In the genomic region with DNA sequence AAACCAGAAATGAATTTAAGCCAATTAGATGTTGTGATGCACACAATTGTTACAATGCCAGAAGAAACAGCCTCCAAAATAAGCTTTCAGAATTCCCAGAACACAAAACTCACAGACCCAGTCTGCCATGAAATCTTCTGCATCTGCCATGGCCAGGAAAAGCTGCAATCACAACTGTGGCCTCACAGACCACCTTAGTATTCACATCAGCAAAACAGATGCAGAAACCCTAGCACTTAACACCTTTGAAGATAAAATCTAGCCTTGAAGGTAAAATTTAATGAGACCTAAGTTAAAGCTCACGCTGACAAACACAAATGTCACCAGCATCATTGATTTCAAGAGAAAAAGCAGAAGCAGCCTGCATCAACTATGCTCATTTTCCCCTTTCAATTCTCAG, we compare ENCODE assay signal across 24 cellular contexts.
DNase-seq lines count a peak whose midpoint lies in the region; ATAC-seq and TF ChIP-seq lines count a peak whose summit lies in the region.
"Had no signal": no experiment of that assay in that cellular context is flagged by ENCODE, and none has a peak within 500 bp of the region (broad histone marks: within the 10 kb centered on the region; RNA-seq: fewer than 3 reads in every experiment).

No MANE protein-coding gene starts in this region.

- no peaks in the 10 kb centered on the region for H4K20me1 ChIP-seq in PC-3 (ENCODE audit: low read length)
- no peaks in the 10 kb centered on the region for H4K20me1 ChIP-seq in neural progenitor cell (ENCODE audit: low read depth)
- H4K20me1 ChIP-seq: BLaER1 had no signal

- no peak overlapping the region for H3K4me3 Mint-ChIP-seq in neural progenitor cell
- H3K4me3 Mint-ChIP-seq: B cell; CD14-positive monocyte; CD4-positive, alpha-beta memory T cell; CD4-positive, CD25-positive, alpha-beta regulatory T cell; CD8-positive, alpha-beta memory T cell had no signal

- H3K4me1 ChIP-seq in BE2C (no peaks in the 10 kb centered on the region), PC-3 (ENCODE audit: insufficient read depth, low read length) (no peaks in the 10 kb centered on the region), neural progenitor cell (peaks cover 9% of the 10 kb centered on the region)
- H3K4me1 ChIP-seq: A549, BLaER1 had no signal

- peaks cover 7% of the 10 kb centered on the region for H3K27me3 Mint-ChIP-seq in neural progenitor cell (ENCODE audit: insufficient read depth, low read depth)
- H3K27me3 Mint-ChIP-seq: B cell; CD4-positive, alpha-beta memory T cell; CD4-positive, CD25-positive, alpha-beta regulatory T cell had no signal

- ATAC-seq in PC-3: no peak
- no peak for ATAC-seq in GM18498 (IDR thresholded peaks at IDR 0.05; ENCODE audit: unreplicated experiment)
- ATAC-seq: A549 had no signal

- no peak overlapping the region for H3K27ac ChIP-seq in PC-3 (ENCODE audit: low read length)
- peak overlapping the region; percentile 54 for H3K27ac ChIP-seq in VCaP
- no peak overlapping the region for H3K27ac ChIP-seq in neural progenitor cell
- H3K27ac ChIP-seq: 22Rv1, A549, BLaER1 had no signal

- no peak for TF ChIP-seq CTCF in BE2C (IDR thresholded peaks at IDR 0.05; ENCODE audit: low read depth, low read length)
- no peak for TF ChIP-seq CTCF in PC-3 (conservative IDR thresholded peaks at IDR 0.05; ENCODE audit: low read depth, low read length)
- TF ChIP-seq CTCF in VCaP (conservative IDR thresholded peaks at IDR 0.05): no peak
- no peak for TF ChIP-seq CTCF in neural progenitor cell (IDR thresholded peaks at IDR 0.05)
- no peak for TF ChIP-seq CTCF in GM10266 (IDR thresholded peaks at IDR 0.05; ENCODE audit: control insufficient read depth, insufficient read depth, low read depth, missing control alignments)

- no peaks in the 10 kb centered on the region for H3F3A ChIP-seq in PC-3 (ENCODE audit: low read length, unreplicated experiment)
- no peaks in the 10 kb centered on the region for H3F3A ChIP-seq in neural progenitor cell (ENCODE audit: low read depth)

- H3K9me3 Mint-ChIP-seq in neural progenitor cell: peaks cover 6% of the 10 kb centered on the region

- peak; percentile 50 for DNase-seq in BE2C
- no peak for DNase-seq in PC-3
- DNase-seq in neural progenitor cell (ENCODE audit: low spot score): no peak
- DNase-seq in head of caudate nucleus: no peak
- DNase-seq in GM10266 (ENCODE audit: extremely low spot score): no peak
- DNase-seq: AML-193; C1 segment of cervical spinal cord; CD4-positive, alpha-beta memory T cell; CD4-positive, CD25-positive, alpha-beta regulatory T cell; CD8-positive, alpha-beta memory T cell; DMS 273 treated with DMSO at 0.1 percent for 48 hours; DMS153; DMS53; DMS79; DND-41; EL; GDM1 had no signal

- H3K36me3 Mint-ChIP-seq in neural progenitor cell: no peaks in the 10 kb centered on the region
- H3K36me3 Mint-ChIP-seq: CD14-positive monocyte; CD4-positive, alpha-beta memory T cell; CD4-positive, CD25-positive, alpha-beta regulatory T cell; CD8-positive, alpha-beta memory T cell had no signal

- H3K9ac ChIP-seq in PC-3 (ENCODE audit: low read length) (no peak overlapping the region), neural progenitor cell (no peak overlapping the region)
- H3K9ac ChIP-seq: BLaER1 had no signal

- no peak overlapping the region for H3K27ac Mint-ChIP-seq in neural progenitor cell
- H3K27ac Mint-ChIP-seq: B cell; CD14-positive monocyte; CD4-positive, alpha-beta memory T cell; CD4-positive, CD25-positive, alpha-beta regulatory T cell; CD8-positive, alpha-beta memory T cell had no signal

- POLR2A ChIA-PET in PC-3 (lab: Charles Lee; ENCODE audit: unreplicated experiment): interaction anchor here (0.7 kb wide), 1 partner anchor 15 kb away, joined by 13 read pairs; no protein-coding TSS in a partner anchor

- H3K4me2 ChIP-seq in PC-3 (ENCODE audit: low read length) (no peak overlapping the region), neural progenitor cell (no peak overlapping the region)
- H3K4me2 ChIP-seq: A549, BLaER1 had no signal

- H3K27me3 ChIP-seq in BE2C: no peaks in the 10 kb centered on the region
- no peaks in the 10 kb centered on the region for H3K27me3 ChIP-seq in PC-3 (ENCODE audit: low read length)
- H3K27me3 ChIP-seq in neural progenitor cell: no peaks in the 10 kb centered on the region
- H3K27me3 ChIP-seq: BLaER1 had no signal

- H3K4me3 ChIP-seq in BE2C (ENCODE audit: low read depth, low read length) (no peak overlapping the region), PC-3 (ENCODE audit: low read length) (no peak overlapping the region), neural progenitor cell (no peak overlapping the region)
- H3K4me3 ChIP-seq: A549, BLaER1 had no signal

- H3K4me1 Mint-ChIP-seq in neural progenitor cell: no peaks in the 10 kb centered on the region
- H3K4me1 Mint-ChIP-seq: B cell; CD14-positive monocyte; CD4-positive, alpha-beta memory T cell; CD4-positive, CD25-positive, alpha-beta regulatory T cell; CD8-positive, alpha-beta memory T cell had no signal

- CTCF ChIA-PET in PC-3 (lab: Charles Lee): no interaction called here

- no peaks in the 10 kb centered on the region for H3K9me3 ChIP-seq in BE2C
- no peaks in the 10 kb centered on the region for H3K9me3 ChIP-seq in PC-3 (ENCODE audit: low read length)
- H3K9me3 ChIP-seq in neural progenitor cell (ENCODE audit: low read depth): no peaks in the 10 kb centered on the region
- H3K9me3 ChIP-seq: A549, BLaER1 had no signal

- H3K79me2 ChIP-seq in PC-3 (ENCODE audit: low read length): no peaks in the 10 kb centered on the region
- no peaks in the 10 kb centered on the region for H3K79me2 ChIP-seq in neural progenitor cell (ENCODE audit: low read depth)

- H3K36me3 ChIP-seq in BE2C: no peaks in the 10 kb centered on the region
- H3K36me3 ChIP-seq in PC-3 (ENCODE audit: low read depth, low read length): no peaks in the 10 kb centered on the region
- H3K36me3 ChIP-seq in neural progenitor cell: no peaks in the 10 kb centered on the region
- H3K36me3 ChIP-seq: BLaER1 had no signal

- BruUV-seq in PC-3 (replicated peaks; lab: Mats Ljungman, UMichigan): no TSS peak

- 0 out of 2 replicates have a peak overlapping the region, but pooled peaks have one; percentile 50 for H2AFZ ChIP-seq in PC-3 (ENCODE audit: low read length)
- H2AFZ ChIP-seq in neural progenitor cell (replicated peaks): peak overlapping the region; percentile 13

- H3K9me2 ChIP-seq in PC-3 (replicated peaks; ENCODE audit: low read length): no peaks in the 10 kb centered on the region

- intact Hi-C loops in PC-3 (cut with micrococcal nuclease) (no loop called here), head of caudate nucleus (cut with DNase I) (no loop called here)
